In the genomic region with DNA sequence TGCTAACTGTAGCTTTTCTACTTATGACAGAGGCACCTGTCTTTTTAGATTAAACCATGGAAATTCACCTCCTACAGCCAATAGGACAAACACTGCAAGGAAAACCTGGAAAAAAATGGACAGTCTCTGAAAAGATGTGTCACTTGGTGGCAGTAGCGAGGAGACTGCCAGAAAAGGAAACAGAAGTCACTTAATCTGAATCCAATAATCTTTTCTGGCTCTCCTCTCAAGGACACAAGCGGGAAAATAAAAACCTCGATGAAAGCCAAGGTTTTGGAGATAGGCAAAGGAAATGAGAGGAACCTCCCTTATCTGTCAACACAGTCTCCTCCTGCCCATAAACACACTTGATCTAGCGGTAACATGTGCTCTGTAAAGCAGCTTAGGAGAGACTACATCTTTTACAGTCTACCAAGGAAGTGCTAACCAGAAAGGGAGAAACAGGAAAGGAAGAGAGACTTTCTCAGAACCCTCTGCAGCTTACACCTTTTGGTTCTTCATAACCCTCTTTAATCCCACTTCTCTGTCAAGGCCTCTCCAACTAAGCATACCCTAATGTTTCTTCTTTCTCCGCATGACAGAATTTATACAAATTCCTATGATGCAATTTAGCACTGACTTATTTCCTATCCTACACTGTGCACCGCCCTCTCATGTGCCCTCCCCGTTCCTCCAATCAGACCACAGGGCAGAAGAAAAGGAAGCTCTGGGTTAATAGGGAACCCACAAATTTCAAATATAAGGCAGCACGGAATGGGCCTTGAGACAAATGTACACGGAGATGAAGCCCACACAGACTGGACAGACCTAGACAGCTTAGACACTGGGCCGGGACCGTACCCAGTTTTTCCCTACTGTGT, we compare ENCODE assay signal across 1 cellular context.
TF ChIP-seq lines count a peak whose summit lies in the region.

No MANE protein-coding gene starts in this region.

TF ChIP-seq in HepG2, 621 proteins besides CTCF, POLR2A, EP300 and RAD21 (continued from another document and continues in another):
- TF ChIP-seq, protein P1, sequence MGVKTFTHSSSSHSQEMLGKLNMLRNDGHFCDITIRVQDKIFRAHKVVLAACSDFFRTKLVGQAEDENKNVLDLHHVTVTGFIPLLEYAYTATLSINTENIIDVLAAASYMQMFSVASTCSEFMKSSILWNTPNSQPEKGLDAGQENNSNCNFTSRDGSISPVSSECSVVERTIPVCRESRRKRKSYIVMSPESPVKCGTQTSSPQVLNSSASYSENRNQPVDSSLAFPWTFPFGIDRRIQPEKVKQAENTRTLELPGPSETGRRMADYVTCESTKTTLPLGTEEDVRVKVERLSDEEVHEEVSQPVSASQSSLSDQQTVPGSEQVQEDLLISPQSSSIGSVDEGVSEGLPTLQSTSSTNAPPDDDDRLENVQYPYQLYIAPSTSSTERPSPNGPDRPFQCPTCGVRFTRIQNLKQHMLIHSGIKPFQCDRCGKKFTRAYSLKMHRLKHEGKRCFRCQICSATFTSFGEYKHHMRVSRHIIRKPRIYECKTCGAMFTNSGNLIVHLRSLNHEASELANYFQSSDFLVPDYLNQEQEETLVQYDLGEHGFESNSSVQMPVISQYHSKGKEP (CRISPR knock-in tag; IDR thresholded peaks at IDR 0.05): no peak
- TF ChIP-seq ATF7-NPFF (CRISPR knock-in tag; IDR thresholded peaks at IDR 0.05; ENCODE audit: low read depth): no peak
- TF ChIP-seq, protein P2, sequence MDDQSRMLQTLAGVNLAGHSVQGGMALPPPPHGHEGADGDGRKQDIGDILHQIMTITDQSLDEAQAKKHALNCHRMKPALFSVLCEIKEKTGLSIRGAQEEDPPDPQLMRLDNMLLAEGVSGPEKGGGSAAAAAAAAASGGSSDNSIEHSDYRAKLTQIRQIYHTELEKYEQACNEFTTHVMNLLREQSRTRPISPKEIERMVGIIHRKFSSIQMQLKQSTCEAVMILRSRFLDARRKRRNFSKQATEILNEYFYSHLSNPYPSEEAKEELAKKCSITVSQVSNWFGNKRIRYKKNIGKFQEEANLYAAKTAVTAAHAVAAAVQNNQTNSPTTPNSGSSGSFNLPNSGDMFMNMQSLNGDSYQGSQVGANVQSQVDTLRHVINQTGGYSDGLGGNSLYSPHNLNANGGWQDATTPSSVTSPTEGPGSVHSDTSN (CRISPR knock-in tag; IDR thresholded peaks at IDR 0.05; ENCODE audit: borderline replicate concordance): no peak
- TF ChIP-seq, protein P3, sequence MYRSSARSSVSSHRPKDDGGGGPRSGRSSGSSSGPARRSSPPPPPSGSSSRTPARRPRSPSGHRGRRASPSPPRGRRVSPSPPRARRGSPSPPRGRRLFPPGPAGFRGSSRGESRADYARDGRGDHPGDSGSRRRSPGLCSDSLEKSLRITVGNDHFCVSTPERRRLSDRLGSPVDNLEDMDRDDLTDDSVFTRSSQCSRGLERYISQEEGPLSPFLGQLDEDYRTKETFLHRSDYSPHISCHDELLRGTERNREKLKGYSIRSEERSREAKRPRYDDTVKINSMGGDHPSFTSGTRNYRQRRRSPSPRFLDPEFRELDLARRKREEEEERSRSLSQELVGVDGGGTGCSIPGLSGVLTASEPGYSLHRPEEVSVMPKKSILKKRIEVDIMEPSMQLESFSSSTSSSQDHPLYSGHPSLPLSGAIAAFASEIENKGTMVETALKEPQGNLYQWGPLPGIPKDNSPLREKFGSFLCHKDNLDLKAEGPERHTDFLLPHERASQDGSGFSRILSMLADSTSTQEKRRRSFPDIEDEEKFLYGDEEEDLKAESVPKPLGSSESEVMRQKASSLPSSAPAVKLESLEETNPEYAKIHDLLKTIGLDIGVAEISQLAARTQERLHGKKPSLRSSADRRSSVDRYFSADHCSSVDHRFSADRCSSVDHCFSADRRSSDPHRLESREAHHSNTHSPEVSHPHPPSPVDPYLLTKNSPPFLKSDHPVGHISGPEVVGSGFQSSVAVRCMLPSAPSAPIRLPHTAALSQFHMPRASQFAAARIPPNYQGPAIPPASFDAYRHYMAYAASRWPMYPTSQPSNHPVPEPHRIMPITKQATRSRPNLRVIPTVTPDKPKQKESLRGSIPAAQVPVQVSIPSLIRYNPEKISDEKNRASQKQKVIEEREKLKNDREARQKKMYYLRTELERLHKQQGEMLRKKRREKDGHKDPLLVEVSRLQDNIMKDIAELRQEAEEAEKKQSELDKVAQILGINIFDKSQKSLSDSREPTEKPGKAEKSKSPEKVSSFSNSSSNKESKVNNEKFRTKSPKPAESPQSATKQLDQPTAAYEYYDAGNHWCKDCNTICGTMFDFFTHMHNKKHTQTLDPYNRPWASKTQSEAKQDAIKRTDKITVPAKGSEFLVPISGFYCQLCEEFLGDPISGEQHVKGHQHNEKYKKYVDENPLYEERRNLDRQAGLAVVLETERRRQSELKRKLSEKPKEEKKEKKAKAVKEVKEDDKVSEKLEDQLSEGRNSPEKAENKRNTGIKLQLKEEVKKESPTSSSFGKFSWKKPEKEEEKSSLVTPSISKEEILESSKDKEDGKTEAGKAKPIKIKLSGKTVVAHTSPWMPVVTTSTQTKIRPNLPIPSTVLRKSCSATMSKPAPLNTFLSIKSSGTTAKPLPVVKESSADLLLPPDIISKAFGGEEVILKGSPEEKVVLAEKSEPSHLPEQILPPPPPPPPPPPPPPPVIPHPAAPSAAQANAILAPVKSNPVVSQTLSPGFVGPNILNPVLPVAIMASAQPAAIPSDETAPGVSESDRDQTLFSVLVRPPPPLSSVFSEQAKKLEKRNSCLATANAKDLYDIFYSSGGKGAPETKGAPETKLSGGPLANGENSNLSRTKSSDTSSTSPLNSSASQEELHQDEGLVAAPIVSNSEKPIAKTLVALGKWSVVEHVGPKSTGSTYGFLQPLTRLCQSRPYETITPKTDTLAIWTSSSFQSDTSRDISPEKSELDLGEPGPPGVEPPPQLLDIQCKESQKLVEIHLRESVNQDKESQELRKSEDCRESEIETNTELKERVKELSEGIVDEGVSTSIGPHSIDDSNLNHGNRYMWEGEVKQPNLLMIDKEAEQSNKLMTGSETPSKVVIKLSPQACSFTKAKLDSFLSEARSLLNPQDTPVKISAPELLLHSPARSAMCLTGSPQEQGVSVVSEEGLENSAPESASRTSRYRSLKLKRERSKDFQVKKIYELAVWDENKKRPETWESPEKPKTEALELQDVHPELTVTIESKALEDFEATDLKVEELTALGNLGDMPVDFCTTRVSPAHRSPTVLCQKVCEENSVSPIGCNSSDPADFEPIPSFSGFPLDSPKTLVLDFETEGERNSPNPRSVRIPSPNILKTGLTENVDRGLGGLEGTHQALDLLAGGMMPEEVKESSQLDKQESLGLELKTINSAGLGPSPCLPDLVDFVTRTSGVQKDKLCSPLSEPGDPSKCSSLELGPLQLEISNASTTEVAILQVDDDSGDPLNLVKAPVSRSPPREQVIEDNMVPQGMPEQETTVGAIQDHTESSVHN (CRISPR knock-in tag; IDR thresholded peaks at IDR 0.05): no peak
- TF ChIP-seq ZNF558 (CRISPR knock-in tag; IDR thresholded peaks at IDR 0.05; ENCODE audit: borderline replicate concordance): no peak
- TF ChIP-seq SMC3 (IDR thresholded peaks at IDR 0.05; ENCODE audit: low read length): peak; percentile 91
- no peak for TF ChIP-seq EED (CRISPR knock-in tag; IDR thresholded peaks at IDR 0.05)
- TF ChIP-seq FOSL1 (CRISPR knock-in tag; IDR thresholded peaks at IDR 0.05; ENCODE audit: borderline replicate concordance): no peak
- peak; percentile 33; the same call in 1 of the 2 replicates for TF ChIP-seq THAP11 (CRISPR knock-in tag; IDR thresholded peaks at IDR 0.05)
- TF ChIP-seq, protein P4, sequence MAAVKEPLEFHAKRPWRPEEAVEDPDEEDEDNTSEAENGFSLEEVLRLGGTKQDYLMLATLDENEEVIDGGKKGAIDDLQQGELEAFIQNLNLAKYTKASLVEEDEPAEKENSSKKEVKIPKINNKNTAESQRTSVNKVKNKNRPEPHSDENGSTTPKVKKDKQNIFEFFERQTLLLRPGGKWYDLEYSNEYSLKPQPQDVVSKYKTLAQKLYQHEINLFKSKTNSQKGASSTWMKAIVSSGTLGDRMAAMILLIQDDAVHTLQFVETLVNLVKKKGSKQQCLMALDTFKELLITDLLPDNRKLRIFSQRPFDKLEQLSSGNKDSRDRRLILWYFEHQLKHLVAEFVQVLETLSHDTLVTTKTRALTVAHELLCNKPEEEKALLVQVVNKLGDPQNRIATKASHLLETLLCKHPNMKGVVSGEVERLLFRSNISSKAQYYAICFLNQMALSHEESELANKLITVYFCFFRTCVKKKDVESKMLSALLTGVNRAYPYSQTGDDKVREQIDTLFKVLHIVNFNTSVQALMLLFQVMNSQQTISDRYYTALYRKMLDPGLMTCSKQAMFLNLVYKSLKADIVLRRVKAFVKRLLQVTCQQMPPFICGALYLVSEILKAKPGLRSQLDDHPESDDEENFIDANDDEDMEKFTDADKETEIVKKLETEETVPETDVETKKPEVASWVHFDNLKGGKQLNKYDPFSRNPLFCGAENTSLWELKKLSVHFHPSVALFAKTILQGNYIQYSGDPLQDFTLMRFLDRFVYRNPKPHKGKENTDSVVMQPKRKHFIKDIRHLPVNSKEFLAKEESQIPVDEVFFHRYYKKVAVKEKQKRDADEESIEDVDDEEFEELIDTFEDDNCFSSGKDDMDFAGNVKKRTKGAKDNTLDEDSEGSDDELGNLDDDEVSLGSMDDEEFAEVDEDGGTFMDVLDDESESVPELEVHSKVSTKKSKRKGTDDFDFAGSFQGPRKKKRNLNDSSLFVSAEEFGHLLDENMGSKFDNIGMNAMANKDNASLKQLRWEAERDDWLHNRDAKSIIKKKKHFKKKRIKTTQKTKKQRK (IDR thresholded peaks at IDR 0.05; ENCODE audit: low read length): no peak
- no peak for TF ChIP-seq TEAD2 (CRISPR knock-in tag; IDR thresholded peaks at IDR 0.05)
- TF ChIP-seq ZSCAN21 (CRISPR knock-in tag; IDR thresholded peaks at IDR 0.05; ENCODE audit: borderline replicate concordance): no peak
- TF ChIP-seq PITX1 (CRISPR knock-in tag; IDR thresholded peaks at IDR 0.05): no peak
- TF ChIP-seq ZNF225 (CRISPR knock-in tag; IDR thresholded peaks at IDR 0.05): no peak
- no peak for TF ChIP-seq ZBTB21 (CRISPR knock-in tag; IDR thresholded peaks at IDR 0.05)
- no peak for TF ChIP-seq TRIM24 (CRISPR knock-in tag; IDR thresholded peaks at IDR 0.05)
- TF ChIP-seq, protein P5, sequence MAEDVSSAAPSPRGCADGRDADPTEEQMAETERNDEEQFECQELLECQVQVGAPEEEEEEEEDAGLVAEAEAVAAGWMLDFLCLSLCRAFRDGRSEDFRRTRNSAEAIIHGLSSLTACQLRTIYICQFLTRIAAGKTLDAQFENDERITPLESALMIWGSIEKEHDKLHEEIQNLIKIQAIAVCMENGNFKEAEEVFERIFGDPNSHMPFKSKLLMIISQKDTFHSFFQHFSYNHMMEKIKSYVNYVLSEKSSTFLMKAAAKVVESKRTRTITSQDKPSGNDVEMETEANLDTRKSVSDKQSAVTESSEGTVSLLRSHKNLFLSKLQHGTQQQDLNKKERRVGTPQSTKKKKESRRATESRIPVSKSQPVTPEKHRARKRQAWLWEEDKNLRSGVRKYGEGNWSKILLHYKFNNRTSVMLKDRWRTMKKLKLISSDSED (CRISPR knock-in tag; IDR thresholded peaks at IDR 0.05): no peak
- TF ChIP-seq, protein P6, sequence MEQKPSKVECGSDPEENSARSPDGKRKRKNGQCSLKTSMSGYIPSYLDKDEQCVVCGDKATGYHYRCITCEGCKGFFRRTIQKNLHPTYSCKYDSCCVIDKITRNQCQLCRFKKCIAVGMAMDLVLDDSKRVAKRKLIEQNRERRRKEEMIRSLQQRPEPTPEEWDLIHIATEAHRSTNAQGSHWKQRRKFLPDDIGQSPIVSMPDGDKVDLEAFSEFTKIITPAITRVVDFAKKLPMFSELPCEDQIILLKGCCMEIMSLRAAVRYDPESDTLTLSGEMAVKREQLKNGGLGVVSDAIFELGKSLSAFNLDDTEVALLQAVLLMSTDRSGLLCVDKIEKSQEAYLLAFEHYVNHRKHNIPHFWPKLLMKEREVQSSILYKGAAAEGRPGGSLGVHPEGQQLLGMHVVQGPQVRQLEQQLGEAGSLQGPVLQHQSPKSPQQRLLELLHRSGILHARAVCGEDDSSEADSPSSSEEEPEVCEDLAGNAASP (CRISPR knock-in tag; IDR thresholded peaks at IDR 0.05; ENCODE audit: borderline replicate concordance): no peak
- no peak for TF ChIP-seq ZSCAN22 (CRISPR knock-in tag; IDR thresholded peaks at IDR 0.05)
- TF ChIP-seq RBFOX2 (IDR thresholded peaks at IDR 0.05; ENCODE audit: low read depth, low read length): no peak
- no peak for TF ChIP-seq ZEB1 (IDR thresholded peaks at IDR 0.05; ENCODE audit: insufficient replicate concordance, low read depth)
- no peak for TF ChIP-seq MYNN (CRISPR knock-in tag; IDR thresholded peaks at IDR 0.05; ENCODE audit: low read depth)
- TF ChIP-seq ZNF572 (CRISPR knock-in tag; IDR thresholded peaks at IDR 0.05): no peak
- TF ChIP-seq DMAP1 (CRISPR knock-in tag; IDR thresholded peaks at IDR 0.05): no peak
- TF ChIP-seq, protein P7, sequence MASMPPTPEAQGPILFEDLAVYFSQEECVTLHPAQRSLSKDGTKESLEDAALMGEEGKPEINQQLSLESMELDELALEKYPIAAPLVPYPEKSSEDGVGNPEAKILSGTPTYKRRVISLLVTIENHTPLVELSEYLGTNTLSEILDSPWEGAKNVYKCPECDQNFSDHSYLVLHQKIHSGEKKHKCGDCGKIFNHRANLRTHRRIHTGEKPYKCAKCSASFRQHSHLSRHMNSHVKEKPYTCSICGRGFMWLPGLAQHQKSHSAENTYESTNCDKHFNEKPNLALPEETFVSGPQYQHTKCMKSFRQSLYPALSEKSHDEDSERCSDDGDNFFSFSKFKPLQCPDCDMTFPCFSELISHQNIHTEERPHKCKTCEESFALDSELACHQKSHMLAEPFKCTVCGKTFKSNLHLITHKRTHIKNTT (CRISPR knock-in tag; IDR thresholded peaks at IDR 0.05): no peak
- no peak for TF ChIP-seq ZBTB8A (CRISPR knock-in tag; IDR thresholded peaks at IDR 0.05; ENCODE audit: borderline replicate concordance, low read depth)
- no peak for TF ChIP-seq MED13 (CRISPR knock-in tag; IDR thresholded peaks at IDR 0.05)
- TF ChIP-seq, protein P8, sequence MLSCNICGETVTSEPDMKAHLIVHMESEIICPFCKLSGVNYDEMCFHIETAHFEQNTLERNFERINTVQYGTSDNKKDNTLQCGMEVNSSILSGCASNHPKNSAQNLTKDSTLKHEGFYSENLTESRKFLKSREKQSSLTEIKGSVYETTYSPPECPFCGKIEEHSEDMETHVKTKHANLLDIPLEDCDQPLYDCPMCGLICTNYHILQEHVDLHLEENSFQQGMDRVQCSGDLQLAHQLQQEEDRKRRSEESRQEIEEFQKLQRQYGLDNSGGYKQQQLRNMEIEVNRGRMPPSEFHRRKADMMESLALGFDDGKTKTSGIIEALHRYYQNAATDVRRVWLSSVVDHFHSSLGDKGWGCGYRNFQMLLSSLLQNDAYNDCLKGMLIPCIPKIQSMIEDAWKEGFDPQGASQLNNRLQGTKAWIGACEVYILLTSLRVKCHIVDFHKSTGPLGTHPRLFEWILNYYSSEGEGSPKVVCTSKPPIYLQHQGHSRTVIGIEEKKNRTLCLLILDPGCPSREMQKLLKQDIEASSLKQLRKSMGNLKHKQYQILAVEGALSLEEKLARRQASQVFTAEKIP (CRISPR knock-in tag; IDR thresholded peaks at IDR 0.05; ENCODE audit: borderline replicate concordance): no peak
- TF ChIP-seq ZNF615 (CRISPR knock-in tag; IDR thresholded peaks at IDR 0.05; ENCODE audit: borderline replicate concordance): no peak
- TF ChIP-seq ZNF589 (CRISPR knock-in tag; conservative IDR thresholded peaks at IDR 0.05): no peak
- no peak for TF ChIP-seq RORA (CRISPR knock-in tag; IDR thresholded peaks at IDR 0.05)
- TF ChIP-seq, protein P9, sequence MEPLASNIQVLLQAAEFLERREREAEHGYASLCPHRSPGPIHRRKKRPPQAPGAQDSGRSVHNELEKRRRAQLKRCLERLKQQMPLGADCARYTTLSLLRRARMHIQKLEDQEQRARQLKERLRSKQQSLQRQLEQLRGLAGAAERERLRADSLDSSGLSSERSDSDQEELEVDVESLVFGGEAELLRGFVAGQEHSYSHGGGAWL (CRISPR knock-in tag; IDR thresholded peaks at IDR 0.05): no peak
- TF ChIP-seq, protein P10, sequence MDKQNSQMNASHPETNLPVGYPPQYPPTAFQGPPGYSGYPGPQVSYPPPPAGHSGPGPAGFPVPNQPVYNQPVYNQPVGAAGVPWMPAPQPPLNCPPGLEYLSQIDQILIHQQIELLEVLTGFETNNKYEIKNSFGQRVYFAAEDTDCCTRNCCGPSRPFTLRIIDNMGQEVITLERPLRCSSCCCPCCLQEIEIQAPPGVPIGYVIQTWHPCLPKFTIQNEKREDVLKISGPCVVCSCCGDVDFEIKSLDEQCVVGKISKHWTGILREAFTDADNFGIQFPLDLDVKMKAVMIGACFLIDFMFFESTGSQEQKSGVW (CRISPR knock-in tag; IDR thresholded peaks at IDR 0.05; ENCODE audit: borderline replicate concordance): no peak
